In genomic region chr19:30228113-30228725, GRCh38 we compare ENCODE assay signal across 8 cellular contexts.
DNase-seq lines count a peak whose midpoint lies in the region.

No MANE protein-coding gene starts in this region.

- H3K4me1 ChIP-seq in SJCRH30: peaks cover 6% of the 10 kb centered on the region

- no peaks in the 10 kb centered on the region for H3K27me3 ChIP-seq in SJCRH30

- H3K36me3 ChIP-seq in SJCRH30: no peaks in the 10 kb centered on the region

- peak overlapping the region; percentile 75 for H3K27ac ChIP-seq in SJCRH30

- DNase-seq in ELF-1 (ENCODE audit: low read depth, low spot score) (peak; percentile 17), SJCRH30 (peak; percentile 66), globus pallidus (ENCODE audit: low spot score) (peak; percentile 74), retina (peak; percentile 78), glomerular visceral epithelial cell (ENCODE audit: extremely low spot score) (no peak), NCI-H1092 (lab: John Stamatoyannopoulos, UW) (no peak), ACHN (no peak)
- DNase-seq in activated CD8-positive, alpha-beta memory T cell treated with anti-CD3 and anti-CD28 coated beads, Interleukin-2, amount 50 U/mL, for 4 hours: no peak

- in situ Hi-C loops in ACHN (cut with HindIII; ENCODE audit: low pct_ligation_motif_present, low pct_unique_long_range_greater_than_20kb, low sequenced_read_pairs): no loop called here

- H3K4me3 ChIP-seq in SJCRH30: peak overlapping the region; percentile 82

- no peaks in the 10 kb centered on the region for H3K9me3 ChIP-seq in SJCRH30 (replicated peaks)

Comparison
In these comparisons a context has a peak if more than half of its experiments do, and no peak if none do; other contexts are left out.
1. DNase-seq: peak in ELF-1 (single experiment), SJCRH30 (2 of 2), globus pallidus (single experiment) and retina (single experiment); none in glomerular visceral epithelial cell (single experiment), NCI-H1092 (single experiment), activated CD8-positive, alpha-beta memory T cell treated with anti-CD3 and anti-CD28 coated beads, Interleukin-2, amount 50 U/mL, for 4 hours (single experiment) and ACHN (single experiment).